In genomic region chr4:170227928-170228327, GRCh38 we compare ENCODE assay signal across 26 cellular contexts.
A peak's percentile ranks its signal among the peaks of the same experiment; 100 is the strongest.
DNase-seq lines count a peak whose midpoint lies in the region; ATAC-seq, FAIRE-seq and TF ChIP-seq lines count a peak whose summit lies in the region.
"Had no signal": no experiment of that assay in that cellular context is flagged by ENCODE, and none has a peak within 500 bp of the region (broad histone marks: within the 10 kb centered on the region; RNA-seq: fewer than 3 reads in every experiment).

No MANE protein-coding gene starts in this region.

- POLR2A ChIA-PET in HepG2 (lab: Yijun Ruan, JAX) = no interaction called here

- TF ChIP-seq EP300 in HepG2 (IDR thresholded peaks at IDR 0.05; ENCODE audit: low read depth in 2 of 2, low read length in 2 of 2) (no peak), HepG2 (CRISPR knock-in tag; IDR thresholded peaks at IDR 0.05; ENCODE audit: borderline replicate concordance) (no peak)

- no peak overlapping the region for H3K9ac ChIP-seq in HepG2 (ENCODE audit: insufficient read depth, low read depth, low read length)

- FAIRE-seq in HepG2 (lab: Jason Lieb, UNC) = no peak
- FAIRE-seq: A549, endometrium, GM18507 had no signal

- no peak overlapping the region for H2AFZ ChIP-seq in HepG2 (ENCODE audit: low read length)

- H3K27ac ChIP-seq in HepG2 (ENCODE audit: extremely low read length, insufficient read depth, low read length) (no peak overlapping the region), right lobe of liver (no peak overlapping the region), foreskin keratinocyte (no peak overlapping the region)
- H3K27ac ChIP-seq: A549, skin epidermis, thyroid gland had no signal

- no peak overlapping the region for H3K4me2 ChIP-seq in HepG2 (ENCODE audit: low read depth, low read length)
- H3K4me2 ChIP-seq: A549 had no signal

- no peak for DNase-seq in HepG2 (ENCODE audit: low spot score)
- DNase-seq in right lobe of liver = no peak
- DNase-seq in SW480 (ENCODE audit: low spot score) = peak; percentile 3
- no peak for DNase-seq in foreskin keratinocyte
- DNase-seq in amygdala (lab: John Stamatoyannopoulos, UW) = no peak
- DNase-seq in DMS 273 (lab: John Stamatoyannopoulos, UW; ENCODE audit: unreplicated experiment) = no peak
- DNase-seq in kidney glomerular epithelial cell (lab: John Stamatoyannopoulos, UW) = no peak
- DNase-seq: activated CD4-positive, alpha-beta T cell treated with anti-CD3 and anti-CD28 coated beads, Interleukin-2, amount 50 U/mL, for 48 hours; activated CD4-positive, CD25-positive, alpha-beta regulatory T cell; activated CD8-positive, alpha-beta memory T cell treated with anti-CD3 and anti-CD28 coated beads, Interleukin-2, amount 50 U/mL, for 4 hours; anterior cingulate cortex; DND-41; IMR-90; midbrain; naive thymus-derived CD8-positive, alpha-beta T cell; NCI-H1694 treated with DMSO at 0.1 percent for 48 hours; NCI-H524 treated with DMSO at 0.1 percent for 48 hours; SHP77; stimulated activated naive CD8-positive, alpha-beta T cell treated with anti-CD3 and anti-CD28 coated beads, Interleukin-15, amount 100 ng/mL, for 72 hours; thyroid gland had no signal

- H3K27me3 ChIP-seq in HepG2 (ENCODE audit: control insufficient read depth in 1 of 2, insufficient read depth in 2 of 2, low read length in 2 of 2) (no peaks in the 10 kb centered on the region), right lobe of liver (no peaks in the 10 kb centered on the region), foreskin keratinocyte (no peaks in the 10 kb centered on the region)
- H3K27me3 ChIP-seq: thyroid gland had no signal

- TF ChIP-seq POLR2A in HepG2 (IDR thresholded peaks at IDR 0.05; ENCODE audit: insufficient read depth in 1 of 2, low read depth in 2 of 2, low read length in 2 of 2) (no peak), right lobe of liver (IDR thresholded peaks at IDR 0.05) (no peak)

- H4K20me1 ChIP-seq in HepG2 (ENCODE audit: insufficient read depth, low read length) = no peaks in the 10 kb centered on the region

- CTCF ChIA-PET in HepG2 (lab: Yijun Ruan, JAX; ENCODE audit: low intra/inter-chr PET ratio, low total read pairs) = no interaction called here

- WGBS in HepG2 (ENCODE audit: low lambda C conversion rate) = 5% methylated on average over 2 of the region's 2 CpGs
- WGBS in right lobe of liver (ENCODE audit: insufficient coverage, low coverage, low lambda C conversion rate, missing lambda C conversion rate) = 95% methylated on average over 2 of the region's 2 CpGs

- H3K9me3 ChIP-seq in HepG2 (ENCODE audit: low read length) (no peaks in the 10 kb centered on the region), right lobe of liver (no peaks in the 10 kb centered on the region)
- H3K9me3 ChIP-seq: A549, thyroid gland had no signal

- TF ChIP-seq CTCF in HepG2 (CRISPR knock-in tag; IDR thresholded peaks at IDR 0.05) (no peak), right lobe of liver (IDR thresholded peaks at IDR 0.05) (no peak), foreskin keratinocyte (conservative IDR thresholded peaks at IDR 0.05) (peak; percentile 6)

- BruUV-seq in HepG2 (replicated peaks; lab: Mats Ljungman, UMichigan) = no TSS peak

- H3K36me3 ChIP-seq in HepG2 (replicated peaks in 1 of 2; ENCODE audit: control insufficient read depth in 1 of 2, insufficient read depth in 2 of 2, low read length in 2 of 2) = no peaks in the 10 kb centered on the region
- no peaks in the 10 kb centered on the region for H3K36me3 ChIP-seq in right lobe of liver
- H3K36me3 ChIP-seq: thyroid gland had no signal

- in situ Hi-C loops in HepG2 (cut with HindIII; ENCODE audit: extremely low pct_ligation_motif_present, low pct_unique_long_range_greater_than_20kb) = no loop called here

- H3K4me1 ChIP-seq in HepG2 (ENCODE audit: insufficient read depth, low read length) (no peaks in the 10 kb centered on the region), right lobe of liver (no peaks in the 10 kb centered on the region), foreskin keratinocyte (no peaks in the 10 kb centered on the region)
- H3K4me1 ChIP-seq: A549, thyroid gland had no signal

- intact Hi-C loops in HepG2 (cut with micrococcal nuclease; ENCODE audit: unreplicated experiment) (no loop called here), right lobe of liver (cut with DNase I) (no loop called here)

- no peak for TF ChIP-seq RAD21 in HepG2 (CRISPR knock-in tag; IDR thresholded peaks at IDR 0.05)

- H3K4me3 ChIP-seq in HepG2 (replicated peaks in 1 of 3; ENCODE audit: insufficient read depth in 1 of 3, low read depth in 2 of 3, low read length in 3 of 3) (no peak overlapping the region), right lobe of liver (no peak overlapping the region)
- H3K4me3 ChIP-seq: A549, skin epidermis, thyroid gland had no signal

- ATAC-seq in HepG2 = peak; percentile 55
- ATAC-seq in right lobe of liver = no peak
- peak; percentile 39 for ATAC-seq in foreskin keratinocyte
- ATAC-seq in HG02678 (IDR thresholded peaks at IDR 0.05; ENCODE audit: unreplicated experiment) = no peak
- ATAC-seq: naive thymus-derived CD8-positive, alpha-beta T cell; Panc1; stimulated activated naive CD8-positive, alpha-beta T cell treated with anti-CD3 and anti-CD28 coated beads, Interleukin-15, amount 100 ng/mL, for 72 hours had no signal

- H3K79me2 ChIP-seq in HepG2 (ENCODE audit: insufficient read depth, low read length) = no peaks in the 10 kb centered on the region

TF ChIP-seq in HepG2, 621 proteins besides CTCF, POLR2A, EP300 and RAD21:
- TF ChIP-seq ATAD3A (CRISPR knock-in tag; IDR thresholded peaks at IDR 0.05) (no peak), CBX5 (CRISPR knock-in tag; IDR thresholded peaks at IDR 0.05; ENCODE audit: borderline replicate concordance) (no peak), KLF9 (CRISPR knock-in tag; IDR thresholded peaks at IDR 0.05; ENCODE audit: low read depth) (no peak), MAF1 (CRISPR knock-in tag; IDR thresholded peaks at IDR 0.05; ENCODE audit: borderline replicate concordance) (no peak), KDM3A (CRISPR knock-in tag; IDR thresholded peaks at IDR 0.05; ENCODE audit: low read depth) (no peak), SALL1 (CRISPR knock-in tag; IDR thresholded peaks at IDR 0.05) (no peak), AGO1 (IDR thresholded peaks at IDR 0.05; ENCODE audit: low read depth, low read length, poor library complexity, severe bottlenecking) (no peak), HMG20B (CRISPR knock-in tag; conservative IDR thresholded peaks at IDR 0.05) (no peak), ZNF101 (CRISPR knock-in tag; IDR thresholded peaks at IDR 0.05; ENCODE audit: borderline replicate concordance, low read depth) (no peak), ZGPAT (CRISPR knock-in tag; IDR thresholded peaks at IDR 0.05) (no peak), RFX3 (CRISPR knock-in tag; IDR thresholded peaks at IDR 0.05) (no peak), ZNF670 (CRISPR knock-in tag; IDR thresholded peaks at IDR 0.05; ENCODE audit: borderline replicate concordance) (no peak), ZNF530 (CRISPR knock-in tag; IDR thresholded peaks at IDR 0.05; ENCODE audit: low read depth) (no peak), SNRNP70 (IDR thresholded peaks at IDR 0.05; ENCODE audit: low read depth, low read length) (no peak), MIER3 (CRISPR knock-in tag; IDR thresholded peaks at IDR 0.05; ENCODE audit: borderline replicate concordance) (no peak)
- TF ChIP-seq, protein P1, sequence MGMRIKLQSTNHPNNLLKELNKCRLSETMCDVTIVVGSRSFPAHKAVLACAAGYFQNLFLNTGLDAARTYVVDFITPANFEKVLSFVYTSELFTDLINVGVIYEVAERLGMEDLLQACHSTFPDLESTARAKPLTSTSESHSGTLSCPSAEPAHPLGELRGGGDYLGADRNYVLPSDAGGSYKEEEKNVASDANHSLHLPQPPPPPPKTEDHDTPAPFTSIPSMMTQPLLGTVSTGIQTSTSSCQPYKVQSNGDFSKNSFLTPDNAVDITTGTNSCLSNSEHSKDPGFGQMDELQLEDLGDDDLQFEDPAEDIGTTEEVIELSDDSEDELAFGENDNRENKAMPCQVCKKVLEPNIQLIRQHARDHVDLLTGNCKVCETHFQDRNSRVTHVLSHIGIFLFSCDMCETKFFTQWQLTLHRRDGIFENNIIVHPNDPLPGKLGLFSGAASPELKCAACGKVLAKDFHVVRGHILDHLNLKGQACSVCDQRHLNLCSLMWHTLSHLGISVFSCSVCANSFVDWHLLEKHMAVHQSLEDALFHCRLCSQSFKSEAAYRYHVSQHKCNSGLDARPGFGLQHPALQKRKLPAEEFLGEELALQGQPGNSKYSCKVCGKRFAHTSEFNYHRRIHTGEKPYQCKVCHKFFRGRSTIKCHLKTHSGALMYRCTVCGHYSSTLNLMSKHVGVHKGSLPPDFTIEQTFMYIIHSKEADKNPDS (CRISPR knock-in tag; IDR thresholded peaks at IDR 0.05) = no peak
- TF ChIP-seq, protein P2, sequence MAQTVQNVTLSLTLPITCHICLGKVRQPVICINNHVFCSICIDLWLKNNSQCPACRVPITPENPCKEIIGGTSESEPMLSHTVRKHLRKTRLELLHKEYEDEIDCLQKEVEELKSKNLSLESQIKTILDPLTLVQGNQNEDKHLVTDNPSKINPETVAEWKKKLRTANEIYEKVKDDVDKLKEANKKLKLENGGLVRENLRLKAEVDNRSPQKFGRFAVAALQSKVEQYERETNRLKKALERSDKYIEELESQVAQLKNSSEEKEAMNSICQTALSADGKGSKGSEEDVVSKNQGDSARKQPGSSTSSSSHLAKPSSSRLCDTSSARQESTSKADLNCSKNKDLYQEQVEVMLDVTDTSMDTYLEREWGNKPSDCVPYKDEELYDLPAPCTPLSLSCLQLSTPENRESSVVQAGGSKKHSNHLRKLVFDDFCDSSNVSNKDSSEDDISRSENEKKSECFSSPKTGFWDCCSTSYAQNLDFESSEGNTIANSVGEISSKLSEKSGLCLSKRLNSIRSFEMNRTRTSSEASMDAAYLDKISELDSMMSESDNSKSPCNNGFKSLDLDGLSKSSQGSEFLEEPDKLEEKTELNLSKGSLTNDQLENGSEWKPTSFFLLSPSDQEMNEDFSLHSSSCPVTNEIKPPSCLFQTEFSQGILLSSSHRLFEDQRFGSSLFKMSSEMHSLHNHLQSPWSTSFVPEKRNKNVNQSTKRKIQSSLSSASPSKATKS (CRISPR knock-in tag; IDR thresholded peaks at IDR 0.05) = no peak

Comparison
In these comparisons a context has a peak if more than half of its experiments do, and no peak if none do; other contexts are left out.
1. ATAC-seq: peak in HepG2 (single experiment) and foreskin keratinocyte (single experiment); none in right lobe of liver (0 of 4) and HG02678 (single experiment).